1 cellular context compared by ENCODE assay signal in the genomic region with DNA sequence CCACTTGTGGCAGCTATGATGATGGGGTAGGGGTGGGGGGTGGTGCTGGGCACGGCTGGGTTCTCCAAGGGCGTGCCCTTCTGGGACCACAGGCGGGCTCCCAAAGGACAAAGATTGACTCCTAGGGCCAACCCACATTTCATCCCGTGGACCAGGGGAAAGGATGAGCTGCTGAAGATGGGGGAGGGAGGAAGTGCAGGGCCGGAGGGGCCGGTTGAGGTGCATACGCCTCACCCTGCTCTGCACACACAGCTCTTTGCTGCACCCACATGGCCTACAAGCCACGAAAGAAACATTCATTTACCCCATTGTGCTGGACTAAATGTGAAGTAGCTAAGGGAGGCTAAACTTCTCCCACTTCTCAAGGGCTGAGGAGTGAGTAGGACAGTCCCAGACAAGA.
TF ChIP-seq lines count a peak whose summit lies in the region.

No MANE protein-coding gene starts in this region.

TF ChIP-seq in H1, 55 proteins besides CTCF, POLR2A, EP300 and RAD21:
- TF ChIP-seq GTF2F1 (IDR thresholded peaks at IDR 0.05; ENCODE audit: borderline replicate concordance, low read depth, low read length) (no peak), POU5F1 (IDR thresholded peaks at IDR 0.05; ENCODE audit: low read depth, low read length) (no peak), KDM5A (IDR thresholded peaks at IDR 0.05; ENCODE audit: low read length) (no peak), KDM4A (IDR thresholded peaks at IDR 0.05; ENCODE audit: low read depth, low read length, severe bottlenecking) (no peak)
